ENCODE assay signal across 18 cellular contexts in the genomic region with DNA sequence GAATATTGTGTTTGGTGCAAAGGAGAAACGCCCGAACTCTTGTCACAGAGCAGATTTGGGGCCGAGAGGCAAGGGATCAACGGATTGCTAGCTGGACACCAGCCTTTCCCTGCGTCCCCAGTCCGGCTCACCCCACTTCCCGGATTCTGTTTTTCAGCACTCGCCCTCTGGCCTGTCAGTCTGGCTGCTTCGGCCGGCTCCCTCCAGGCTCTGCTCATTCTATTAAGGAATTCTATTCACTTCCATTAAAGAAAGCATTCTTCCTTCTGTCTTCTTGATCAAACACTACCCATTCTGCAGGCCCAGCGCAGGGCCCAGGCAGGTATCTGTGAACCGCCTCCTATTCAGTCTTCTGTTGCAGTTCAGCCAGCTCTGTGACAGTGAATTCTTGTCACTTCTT.
DNase-seq lines count a peak whose midpoint lies in the region; ATAC-seq, FAIRE-seq and TF ChIP-seq lines count a peak whose summit lies in the region.
"Had no signal": no experiment of that assay in that cellular context is flagged by ENCODE, and none has a peak within 500 bp of the region (broad histone marks: within the 10 kb centered on the region; RNA-seq: fewer than 3 reads in every experiment).

No MANE protein-coding gene starts in this region.

- no peak overlapping the region for H3K4me2 ChIP-seq in H9 (ENCODE audit: insufficient read depth, insufficient read length, low read length)
- no peak overlapping the region for H3K4me2 ChIP-seq in K562 (ENCODE audit: insufficient read depth, low read length)

- no peak overlapping the region for H3K27ac Mint-ChIP-seq in H9
- peak overlapping the region; percentile 7 for H3K27ac Mint-ChIP-seq in mesothelial cell of epicardium
- H3K27ac Mint-ChIP-seq: B cell; CD4-positive, alpha-beta T cell had no signal

- H3K56ac ChIP-seq in H9 (ENCODE audit: insufficient read length, low read depth, low read length): no peak overlapping the region

- POLR2A ChIA-PET in K562 (lab: Yijun Ruan, JAX): no interaction called here

- no peak overlapping the region for H2AFZ ChIP-seq in H9 (ENCODE audit: low read length)
- H2AFZ ChIP-seq in K562 (ENCODE audit: low read depth, low read length): peak overlapping the region; percentile 21; the same call in 1 of the 2 replicates

- TF ChIP-seq POLR2A in K562 (conservative IDR thresholded peaks at IDR 0.05): no peak

- H3K27me3 ChIP-seq in H9 (ENCODE audit: insufficient read depth, low read length): no peaks in the 10 kb centered on the region
- H3K27me3 ChIP-seq in K562 (ENCODE audit: control insufficient read depth in 2 of 2, insufficient read depth in 2 of 2, low read length in 2 of 2): no peaks in the 10 kb centered on the region

- no peak overlapping the region for H2BK20ac ChIP-seq in H9 (ENCODE audit: low read depth, low read length, poor library complexity, severe bottlenecking)

- no peak overlapping the region for H4K91ac ChIP-seq in H9 (ENCODE audit: insufficient read length, low read depth, low read length)

- no peak for FAIRE-seq in K562 (lab: Jason Lieb, UNC)
- FAIRE-seq: A204.1, GM12878, GM18507, HepG2, HTR-8/SVneo had no signal

- H3K4ac ChIP-seq in H9 (ENCODE audit: low read depth, low read length): no peak overlapping the region

- H4K5ac ChIP-seq in H9 (ENCODE audit: insufficient read length, low read depth, low read length): no peak overlapping the region

- H3K9me1 ChIP-seq in K562 (ENCODE audit: control insufficient read depth, insufficient read depth, low read length): no peaks in the 10 kb centered on the region

- in situ Hi-C loops in K562 (cut with MboI): no loop called here

- H4K20me1 ChIP-seq in H9 (ENCODE audit: control insufficient read depth, insufficient read depth, insufficient read length) (no peaks in the 10 kb centered on the region), K562 (replicated peaks; ENCODE audit: control insufficient read depth, insufficient read depth, low read length) (no peaks in the 10 kb centered on the region)

- H3K9me3 Mint-ChIP-seq in H9 (peaks cover 16 to 17% of the 10 kb centered on the region in 2 experiments), mesothelial cell of epicardium (peaks cover 16% of the 10 kb centered on the region)
- H3K9me3 Mint-ChIP-seq: CD4-positive, alpha-beta T cell had no signal

- H3K23me2 ChIP-seq in H9 (ENCODE audit: insufficient read length, low read depth, low read length, poor library complexity, severe bottlenecking): no peaks in the 10 kb centered on the region

- no peaks in the 10 kb centered on the region; the same call in 1 of the 2 replicates for H3K4me1 ChIP-seq in H9 (ENCODE audit: insufficient read depth, low read length)
- peaks cover 0 to 12% of the 10 kb centered on the region in 2 experiments; a peak in 3 of 5 replicates for H3K4me1 ChIP-seq in K562 (replicated peaks in 1 of 2; ENCODE audit: control insufficient read depth in 2 of 2, insufficient read depth in 2 of 2, low read length in 2 of 2)

- no CpG with 5 or more reads among the region's 12 CpGs for WGBS in H9 (ENCODE audit: extremely low coverage, insufficient read length, low lambda C conversion rate)
- 75% methylated on average over 12 of the region's 12 CpGs for WGBS in K562 (ENCODE audit: insufficient coverage, low coverage, missing lambda C conversion rate)

- ATAC-seq in K562: no peak
- no peak for ATAC-seq in HG02938 (IDR thresholded peaks at IDR 0.05; ENCODE audit: unreplicated experiment)
- ATAC-seq: GM12878, HepG2 had no signal

- TF ChIP-seq CTCF in H9 (conservative IDR thresholded peaks at IDR 0.05) (no peak), K562 (IDR thresholded peaks at IDR 0.05 in 2 of 3, conservative IDR thresholded peaks at IDR 0.05 in 1 of 3; ENCODE audit: insufficient read depth in 2 of 3, low read depth in 1 of 3, low read length in 3 of 3) (no peak), mesothelial cell of epicardium (IDR thresholded peaks at IDR 0.05; ENCODE audit: unreplicated experiment) (no peak)

- no peak overlapping the region for H2BK12ac ChIP-seq in H9 (ENCODE audit: insufficient read length, low read depth, low read length)

- no peak for DNase-seq in H9
- DNase-seq in K562 (ENCODE audit: extremely low read depth in 1 of 4, low spot score in 3 of 4): no peak
- DNase-seq in mesothelial cell of epicardium (ENCODE audit: low spot score in 2 of 2, unreplicated experiment in 2 of 2): no peak
- DNase-seq in NCI-H1105 (lab: John Stamatoyannopoulos, UW): no peak
- no peak for DNase-seq in stimulated activated CD4-positive, alpha-beta T cell treated with anti-CD3 and anti-CD28 coated beads, Interleukin-12 subunit alpha, Interleukin-12 subunit beta, amount 100 ng/mL, for 4 hours
- no peak for DNase-seq in hypothalamus (lab: John Stamatoyannopoulos, UW)
- DNase-seq: C1 segment of cervical spinal cord; Calu3; CD4-positive, alpha-beta T cell; DMS 273 treated with DMSO at 0.1 percent for 48 hours; H7 had no signal

- H3K4me3 Mint-ChIP-seq in H9 (no peak overlapping the region), mesothelial cell of epicardium (no peak overlapping the region)
- H3K4me3 Mint-ChIP-seq: B cell; CD4-positive, alpha-beta T cell had no signal

- H3K4me1 Mint-ChIP-seq in H9 (peaks cover 31 to 34% of the 10 kb centered on the region in 2 experiments), mesothelial cell of epicardium (peaks cover 13% of the 10 kb centered on the region)
- H3K4me1 Mint-ChIP-seq: B cell had no signal

- no peaks in the 10 kb centered on the region for H3K36me3 ChIP-seq in K562 (ENCODE audit: control insufficient read depth, insufficient read depth, low read length)

- no peak for TF ChIP-seq RAD21 in K562 (CRISPR knock-in tag; conservative IDR thresholded peaks at IDR 0.05 in 1 of 2, IDR thresholded peaks at IDR 0.05 in 1 of 2)

- H3K14ac ChIP-seq in H9 (ENCODE audit: insufficient read depth, low read length): peak overlapping the region; percentile 17; the same call in 1 of the 2 replicates

- no TSS peak for BruUV-seq in K562 (replicated peaks; lab: Mats Ljungman, UMichigan)

- H3K18ac ChIP-seq in H9 (ENCODE audit: insufficient read length, low read depth, low read length): no peak overlapping the region

- no peak overlapping the region for H2BK15ac ChIP-seq in H9 (ENCODE audit: low read depth, low read length)

- H3K23ac ChIP-seq in H9 (ENCODE audit: insufficient read length, low read depth, low read length): no peak overlapping the region

- H2BK120ac ChIP-seq in H9 (ENCODE audit: low read depth, low read length, poor library complexity, severe bottlenecking): no peak overlapping the region

- intact Hi-C loops in K562 (cut with micrococcal nuclease): no loop called here

- no peak overlapping the region for H2BK5ac ChIP-seq in H9 (ENCODE audit: insufficient read length, low read length)

- H3K27ac ChIP-seq in H9 (ENCODE audit: insufficient read length, low read depth, low read length): no peak overlapping the region
- no peak overlapping the region for H3K27ac ChIP-seq in K562 (ENCODE audit: extremely low read depth, low read depth, low read length)

- H3K4me3 ChIP-seq in K562: no peak overlapping the region
- H3K4me3 ChIP-seq: GM12878 had no signal

- H3K27me3 Mint-ChIP-seq in H9 (ENCODE audit: low read depth): peaks cover 16% of the 10 kb centered on the region
- peaks cover 11% of the 10 kb centered on the region for H3K27me3 Mint-ChIP-seq in mesothelial cell of epicardium (ENCODE audit: low read depth)

- CTCF ChIA-PET in K562 (lab: Yijun Ruan, JAX; ENCODE audit: low intra/inter-chr PET ratio): no interaction called here

- H3K79me2 ChIP-seq in H9 (ENCODE audit: insufficient read depth, low read length) (no peaks in the 10 kb centered on the region), K562 (ENCODE audit: control insufficient read depth, insufficient read depth, low read length) (no peaks in the 10 kb centered on the region)

- no peak overlapping the region for H4K8ac ChIP-seq in H9 (replicated peaks; ENCODE audit: insufficient read length, low read depth, low read length)

- H3K9me3 ChIP-seq in H9 (ENCODE audit: control insufficient read depth, low read depth, low read length): no peaks in the 10 kb centered on the region
- no peaks in the 10 kb centered on the region for H3K9me3 ChIP-seq in K562 (replicated peaks; ENCODE audit: control insufficient read depth, insufficient read depth, low read depth, low read length)

- no peak for TF ChIP-seq EP300 in K562 (IDR thresholded peaks at IDR 0.05; ENCODE audit: low read length)

- H2AK5ac ChIP-seq in H9 (ENCODE audit: insufficient read length, low read length): no peak overlapping the region

- H3K79me1 ChIP-seq in H9 (ENCODE audit: insufficient read depth, low read depth, low read length, poor library complexity, severe bottlenecking): no peaks in the 10 kb centered on the region

- no peak overlapping the region for H3T11ph ChIP-seq in H9 (ENCODE audit: low read length)

- H3K36me3 Mint-ChIP-seq in H9 (ENCODE audit: insufficient read depth in 1 of 3, low read depth in 3 of 3) (peaks cover 0 to 18% (median 6%) of the 10 kb centered on the region in 3 experiments; a peak in 6 of 7 replicates), mesothelial cell of epicardium (no peaks in the 10 kb centered on the region)

- H3K9ac ChIP-seq in H9 (ENCODE audit: extremely low read depth, insufficient read length, low read length) (no peak overlapping the region), K562 (ENCODE audit: insufficient read depth in 1 of 2, low read depth in 2 of 2, low read length in 2 of 2) (peak overlapping the region in 1 of 2 experiments; percentile 50; a peak in 2 of 4 replicates)

TF ChIP-seq in K562, 482 proteins besides CTCF, POLR2A, EP300 and RAD21 (continues in another document):
- TF ChIP-seq NCOA2 (IDR thresholded peaks at IDR 0.05; ENCODE audit: partially characterized antibody in 2 of 2) (no peak), ZZZ3 (IDR thresholded peaks at IDR 0.05) (no peak), DIDO1 (tag; IDR thresholded peaks at IDR 0.05; ENCODE audit: low read depth) (no peak), NUFIP1 (IDR thresholded peaks at IDR 0.05; ENCODE audit: partially characterized antibody) (no peak), FOS (IDR thresholded peaks at IDR 0.05; ENCODE audit: extremely low read depth, insufficient read length) (no peak), SPI1 (IDR thresholded peaks at IDR 0.05; ENCODE audit: borderline replicate concordance, low read depth, low read length) (no peak), ZNF77 (CRISPR knock-in tag; IDR thresholded peaks at IDR 0.05) (no peak), CBX5 (IDR thresholded peaks at IDR 0.05; ENCODE audit: borderline replicate concordance, low read depth) (no peak), ATF7 (IDR thresholded peaks at IDR 0.05) (no peak), RCOR1 (IDR thresholded peaks at IDR 0.05; ENCODE audit: borderline replicate concordance in 1 of 2, low read depth in 2 of 2, low read length in 2 of 2) (no peak), TAF7 (tag; IDR thresholded peaks at IDR 0.05) (no peak)
- TF ChIP-seq, protein P1, sequence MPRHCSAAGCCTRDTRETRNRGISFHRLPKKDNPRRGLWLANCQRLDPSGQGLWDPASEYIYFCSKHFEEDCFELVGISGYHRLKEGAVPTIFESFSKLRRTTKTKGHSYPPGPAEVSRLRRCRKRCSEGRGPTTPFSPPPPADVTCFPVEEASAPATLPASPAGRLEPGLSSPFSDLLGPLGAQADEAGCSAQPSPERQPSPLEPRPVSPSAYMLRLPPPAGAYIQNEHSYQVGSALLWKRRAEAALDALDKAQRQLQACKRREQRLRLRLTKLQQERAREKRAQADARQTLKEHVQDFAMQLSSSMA (CRISPR knock-in tag; IDR thresholded peaks at IDR 0.05): no peak
